In genomic region chr2:140797718-140798117, GRCh38 we compare ENCODE assay signal across 1 cellular context.
TF ChIP-seq lines count a peak whose summit lies in the region.

No MANE protein-coding gene starts in this region.

TF ChIP-seq in GM23338, 12 proteins besides CTCF, POLR2A, EP300 and RAD21 (continued from another document):
- no peak for TF ChIP-seq EZH2 (IDR thresholded peaks at IDR 0.05; ENCODE audit: low read depth, unreplicated experiment)
- no peak for TF ChIP-seq ZNF114 (CRISPR knock-in tag; IDR thresholded peaks at IDR 0.05)
- TF ChIP-seq CREB1 (CRISPR knock-in tag; IDR thresholded peaks at IDR 0.05; ENCODE audit: low read depth): no peak
- no peak for TF ChIP-seq ZNF462 (CRISPR knock-in tag; IDR thresholded peaks at IDR 0.05)
- TF ChIP-seq ZNF331 (CRISPR knock-in tag; IDR thresholded peaks at IDR 0.05; ENCODE audit: low read depth): no peak
- no peak for TF ChIP-seq POLR2AphosphoS5 (IDR thresholded peaks at IDR 0.05; ENCODE audit: low read depth)
- TF ChIP-seq ETS1 (IDR thresholded peaks at IDR 0.05): no peak
TF ChIP-seq in GM23338: peak in this region for 0.
